In the genomic region with DNA sequence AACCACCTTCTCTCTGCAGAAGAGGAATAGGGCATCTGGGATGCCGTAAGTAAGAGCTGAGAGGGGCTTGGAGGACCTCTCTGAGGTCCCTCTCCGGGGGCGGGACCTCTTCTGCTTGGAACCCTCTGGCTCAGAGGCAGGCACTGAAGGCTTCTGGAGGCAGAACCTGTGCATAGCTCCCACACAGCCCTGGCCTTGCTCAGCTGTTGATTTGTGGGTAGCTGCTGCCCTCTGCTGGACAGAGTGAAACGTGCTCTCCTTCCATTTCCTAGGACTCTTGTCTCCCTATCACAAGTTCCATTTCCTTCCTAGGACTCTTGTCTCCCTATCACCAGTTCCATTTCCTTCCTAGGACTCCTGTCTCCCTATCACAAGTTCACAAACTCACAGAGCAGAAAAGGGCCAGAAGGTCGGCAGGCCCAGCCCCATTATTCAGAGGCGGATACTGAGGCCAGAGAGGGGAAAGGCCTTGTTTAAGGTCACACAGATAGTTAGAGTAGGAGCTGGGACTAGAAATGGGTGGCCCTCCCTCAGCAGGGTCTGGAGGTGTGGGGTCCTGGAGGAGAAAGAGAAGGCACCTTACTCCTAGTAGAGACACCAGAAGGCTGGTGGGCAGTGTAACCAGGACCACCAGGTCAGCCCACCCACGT, we compare ENCODE assay signal across 1 cellular context.
TF ChIP-seq lines count a peak whose summit lies in the region.

No MANE protein-coding gene starts in this region.

TF ChIP-seq in HepG2, 621 proteins besides CTCF, POLR2A, EP300 and RAD21 (continued from another document and continues in another):
- TF ChIP-seq, protein P1, sequence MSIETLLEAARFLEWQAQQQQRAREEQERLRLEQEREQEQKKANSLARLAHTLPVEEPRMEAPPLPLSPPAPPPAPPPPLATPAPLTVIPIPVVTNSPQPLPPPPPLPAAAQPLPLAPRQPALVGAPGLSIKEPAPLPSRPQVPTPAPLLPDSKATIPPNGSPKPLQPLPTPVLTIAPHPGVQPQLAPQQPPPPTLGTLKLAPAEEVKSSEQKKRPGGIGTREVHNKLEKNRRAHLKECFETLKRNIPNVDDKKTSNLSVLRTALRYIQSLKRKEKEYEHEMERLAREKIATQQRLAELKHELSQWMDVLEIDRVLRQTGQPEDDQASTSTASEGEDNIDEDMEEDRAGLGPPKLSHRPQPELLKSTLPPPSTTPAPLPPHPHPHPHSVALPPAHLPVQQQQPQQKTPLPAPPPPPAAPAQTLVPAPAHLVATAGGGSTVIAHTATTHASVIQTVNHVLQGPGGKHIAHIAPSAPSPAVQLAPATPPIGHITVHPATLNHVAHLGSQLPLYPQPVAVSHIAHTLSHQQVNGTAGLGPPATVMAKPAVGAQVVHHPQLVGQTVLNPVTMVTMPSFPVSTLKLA (IDR thresholded peaks at IDR 0.05), result no peak
- TF ChIP-seq ZZZ3 (CRISPR knock-in tag; IDR thresholded peaks at IDR 0.05; ENCODE audit: borderline replicate concordance), result no peak
- TF ChIP-seq SRY (CRISPR knock-in tag; IDR thresholded peaks at IDR 0.05), result no peak
- 0 out of 2 replicates have a peak, but pooled peaks have one; percentile 29 for TF ChIP-seq MED1 (CRISPR knock-in tag; IDR thresholded peaks at IDR 0.05)
- TF ChIP-seq ZFAT (CRISPR knock-in tag; conservative IDR thresholded peaks at IDR 0.05), result no peak
- TF ChIP-seq ZNF773 (CRISPR knock-in tag; IDR thresholded peaks at IDR 0.05; ENCODE audit: borderline replicate concordance), result no peak
- no peak for TF ChIP-seq FOXC1 (CRISPR knock-in tag; IDR thresholded peaks at IDR 0.05; ENCODE audit: borderline replicate concordance)
- TF ChIP-seq, protein P2, sequence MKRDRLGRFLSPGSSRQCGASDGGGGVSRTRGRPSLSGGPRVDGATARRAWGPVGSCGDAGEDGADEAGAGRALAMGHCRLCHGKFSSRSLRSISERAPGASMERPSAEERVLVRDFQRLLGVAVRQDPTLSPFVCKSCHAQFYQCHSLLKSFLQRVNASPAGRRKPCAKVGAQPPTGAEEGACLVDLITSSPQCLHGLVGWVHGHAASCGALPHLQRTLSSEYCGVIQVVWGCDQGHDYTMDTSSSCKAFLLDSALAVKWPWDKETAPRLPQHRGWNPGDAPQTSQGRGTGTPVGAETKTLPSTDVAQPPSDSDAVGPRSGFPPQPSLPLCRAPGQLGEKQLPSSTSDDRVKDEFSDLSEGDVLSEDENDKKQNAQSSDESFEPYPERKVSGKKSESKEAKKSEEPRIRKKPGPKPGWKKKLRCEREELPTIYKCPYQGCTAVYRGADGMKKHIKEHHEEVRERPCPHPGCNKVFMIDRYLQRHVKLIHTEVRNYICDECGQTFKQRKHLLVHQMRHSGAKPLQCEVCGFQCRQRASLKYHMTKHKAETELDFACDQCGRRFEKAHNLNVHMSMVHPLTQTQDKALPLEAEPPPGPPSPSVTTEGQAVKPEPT (CRISPR knock-in tag; IDR thresholded peaks at IDR 0.05; ENCODE audit: low read depth), result no peak
- TF ChIP-seq GTF2F1 (IDR thresholded peaks at IDR 0.05; ENCODE audit: low read length), result no peak
- no peak for TF ChIP-seq NFIC (IDR thresholded peaks at IDR 0.05; ENCODE audit: low read length)
- TF ChIP-seq ZNF850 (CRISPR knock-in tag; conservative IDR thresholded peaks at IDR 0.05), result no peak
- TF ChIP-seq, protein P3, sequence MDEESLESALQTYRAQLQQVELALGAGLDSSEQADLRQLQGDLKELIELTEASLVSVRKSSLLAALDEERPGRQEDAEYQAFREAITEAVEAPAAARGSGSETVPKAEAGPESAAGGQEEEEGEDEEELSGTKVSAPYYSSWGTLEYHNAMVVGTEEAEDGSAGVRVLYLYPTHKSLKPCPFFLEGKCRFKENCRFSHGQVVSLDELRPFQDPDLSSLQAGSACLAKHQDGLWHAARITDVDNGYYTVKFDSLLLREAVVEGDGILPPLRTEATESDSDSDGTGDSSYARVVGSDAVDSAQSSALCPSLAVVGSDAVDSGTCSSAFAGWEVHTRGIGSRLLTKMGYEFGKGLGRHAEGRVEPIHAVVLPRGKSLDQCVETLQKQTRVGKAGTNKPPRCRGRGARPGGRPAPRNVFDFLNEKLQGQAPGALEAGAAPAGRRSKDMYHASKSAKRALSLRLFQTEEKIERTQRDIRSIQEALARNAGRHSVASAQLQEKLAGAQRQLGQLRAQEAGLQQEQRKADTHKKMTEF (CRISPR knock-in tag; IDR thresholded peaks at IDR 0.05), result no peak
- no peak for TF ChIP-seq ZNF263 (CRISPR knock-in tag; IDR thresholded peaks at IDR 0.05)
- no peak for TF ChIP-seq KLF15 (CRISPR knock-in tag; IDR thresholded peaks at IDR 0.05; ENCODE audit: borderline replicate concordance)
- no peak for TF ChIP-seq ZNF761 (CRISPR knock-in tag; conservative IDR thresholded peaks at IDR 0.05)
- TF ChIP-seq, protein P4, sequence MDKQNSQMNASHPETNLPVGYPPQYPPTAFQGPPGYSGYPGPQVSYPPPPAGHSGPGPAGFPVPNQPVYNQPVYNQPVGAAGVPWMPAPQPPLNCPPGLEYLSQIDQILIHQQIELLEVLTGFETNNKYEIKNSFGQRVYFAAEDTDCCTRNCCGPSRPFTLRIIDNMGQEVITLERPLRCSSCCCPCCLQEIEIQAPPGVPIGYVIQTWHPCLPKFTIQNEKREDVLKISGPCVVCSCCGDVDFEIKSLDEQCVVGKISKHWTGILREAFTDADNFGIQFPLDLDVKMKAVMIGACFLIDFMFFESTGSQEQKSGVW (CRISPR knock-in tag; IDR thresholded peaks at IDR 0.05; ENCODE audit: borderline replicate concordance), result no peak
- no peak for TF ChIP-seq MEIS1 (CRISPR knock-in tag; IDR thresholded peaks at IDR 0.05; ENCODE audit: borderline replicate concordance)
- no peak for TF ChIP-seq ZNF7 (CRISPR knock-in tag; IDR thresholded peaks at IDR 0.05)
- no peak for TF ChIP-seq TBX3 (IDR thresholded peaks at IDR 0.05; ENCODE audit: borderline replicate concordance)
- TF ChIP-seq FLYWCH1 (CRISPR knock-in tag; IDR thresholded peaks at IDR 0.05), result no peak
- no peak for TF ChIP-seq FIP1L1 (IDR thresholded peaks at IDR 0.05; ENCODE audit: borderline replicate concordance, insufficient read depth, low read depth, low read length)
- TF ChIP-seq ZIK1 (CRISPR knock-in tag; IDR thresholded peaks at IDR 0.05; ENCODE audit: borderline replicate concordance, low read depth), result no peak
- no peak for TF ChIP-seq JARID2 (CRISPR knock-in tag; IDR thresholded peaks at IDR 0.05; ENCODE audit: insufficient replicate concordance)
- TF ChIP-seq, protein P5, sequence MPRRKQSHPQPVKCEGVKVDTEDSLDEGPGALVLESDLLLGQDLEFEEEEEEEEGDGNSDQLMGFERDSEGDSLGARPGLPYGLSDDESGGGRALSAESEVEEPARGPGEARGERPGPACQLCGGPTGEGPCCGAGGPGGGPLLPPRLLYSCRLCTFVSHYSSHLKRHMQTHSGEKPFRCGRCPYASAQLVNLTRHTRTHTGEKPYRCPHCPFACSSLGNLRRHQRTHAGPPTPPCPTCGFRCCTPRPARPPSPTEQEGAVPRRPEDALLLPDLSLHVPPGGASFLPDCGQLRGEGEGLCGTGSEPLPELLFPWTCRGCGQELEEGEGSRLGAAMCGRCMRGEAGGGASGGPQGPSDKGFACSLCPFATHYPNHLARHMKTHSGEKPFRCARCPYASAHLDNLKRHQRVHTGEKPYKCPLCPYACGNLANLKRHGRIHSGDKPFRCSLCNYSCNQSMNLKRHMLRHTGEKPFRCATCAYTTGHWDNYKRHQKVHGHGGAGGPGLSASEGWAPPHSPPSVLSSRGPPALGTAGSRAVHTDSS (CRISPR knock-in tag; conservative IDR thresholded peaks at IDR 0.05), result no peak
- TF ChIP-seq, protein P6, sequence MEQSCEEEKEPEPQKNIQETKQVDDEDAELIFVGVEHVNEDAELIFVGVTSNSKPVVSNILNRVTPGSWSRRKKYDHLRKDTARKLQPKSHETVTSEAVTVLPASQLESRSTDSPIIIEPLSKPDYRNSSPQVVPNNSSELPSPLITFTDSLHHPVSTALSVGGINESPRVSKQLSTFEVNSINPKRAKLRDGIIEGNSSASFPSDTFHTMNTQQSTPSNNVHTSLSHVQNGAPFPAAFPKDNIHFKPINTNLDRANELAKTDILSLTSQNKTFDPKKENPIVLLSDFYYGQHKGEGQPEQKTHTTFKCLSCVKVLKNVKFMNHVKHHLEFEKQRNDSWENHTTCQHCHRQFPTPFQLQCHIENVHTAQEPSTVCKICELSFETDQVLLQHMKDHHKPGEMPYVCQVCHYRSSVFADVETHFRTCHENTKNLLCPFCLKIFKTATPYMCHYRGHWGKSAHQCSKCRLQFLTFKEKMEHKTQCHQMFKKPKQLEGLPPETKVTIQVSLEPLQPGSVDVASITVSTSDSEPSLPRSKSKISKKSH (CRISPR knock-in tag; IDR thresholded peaks at IDR 0.05; ENCODE audit: borderline replicate concordance), result no peak
- TF ChIP-seq, protein P7, sequence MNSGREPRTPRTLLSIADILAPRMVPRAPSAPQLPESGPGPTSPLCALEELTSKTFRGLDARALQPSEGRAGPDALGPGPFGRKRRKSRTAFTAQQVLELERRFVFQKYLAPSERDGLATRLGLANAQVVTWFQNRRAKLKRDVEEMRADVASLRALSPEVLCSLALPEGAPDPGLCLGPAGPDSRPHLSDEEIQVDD (CRISPR knock-in tag; IDR thresholded peaks at IDR 0.05; ENCODE audit: borderline replicate concordance), result no peak
- no peak for TF ChIP-seq POLR2AphosphoS2 (IDR thresholded peaks at IDR 0.05; ENCODE audit: low read depth, low read length)
- TF ChIP-seq JUND (CRISPR knock-in tag; IDR thresholded peaks at IDR 0.05), result no peak
- no peak for TF ChIP-seq NAIF1 (CRISPR knock-in tag; IDR thresholded peaks at IDR 0.05; ENCODE audit: borderline replicate concordance)
- TF ChIP-seq ZNF451 (CRISPR knock-in tag; IDR thresholded peaks at IDR 0.05), result no peak
- TF ChIP-seq, protein P8, sequence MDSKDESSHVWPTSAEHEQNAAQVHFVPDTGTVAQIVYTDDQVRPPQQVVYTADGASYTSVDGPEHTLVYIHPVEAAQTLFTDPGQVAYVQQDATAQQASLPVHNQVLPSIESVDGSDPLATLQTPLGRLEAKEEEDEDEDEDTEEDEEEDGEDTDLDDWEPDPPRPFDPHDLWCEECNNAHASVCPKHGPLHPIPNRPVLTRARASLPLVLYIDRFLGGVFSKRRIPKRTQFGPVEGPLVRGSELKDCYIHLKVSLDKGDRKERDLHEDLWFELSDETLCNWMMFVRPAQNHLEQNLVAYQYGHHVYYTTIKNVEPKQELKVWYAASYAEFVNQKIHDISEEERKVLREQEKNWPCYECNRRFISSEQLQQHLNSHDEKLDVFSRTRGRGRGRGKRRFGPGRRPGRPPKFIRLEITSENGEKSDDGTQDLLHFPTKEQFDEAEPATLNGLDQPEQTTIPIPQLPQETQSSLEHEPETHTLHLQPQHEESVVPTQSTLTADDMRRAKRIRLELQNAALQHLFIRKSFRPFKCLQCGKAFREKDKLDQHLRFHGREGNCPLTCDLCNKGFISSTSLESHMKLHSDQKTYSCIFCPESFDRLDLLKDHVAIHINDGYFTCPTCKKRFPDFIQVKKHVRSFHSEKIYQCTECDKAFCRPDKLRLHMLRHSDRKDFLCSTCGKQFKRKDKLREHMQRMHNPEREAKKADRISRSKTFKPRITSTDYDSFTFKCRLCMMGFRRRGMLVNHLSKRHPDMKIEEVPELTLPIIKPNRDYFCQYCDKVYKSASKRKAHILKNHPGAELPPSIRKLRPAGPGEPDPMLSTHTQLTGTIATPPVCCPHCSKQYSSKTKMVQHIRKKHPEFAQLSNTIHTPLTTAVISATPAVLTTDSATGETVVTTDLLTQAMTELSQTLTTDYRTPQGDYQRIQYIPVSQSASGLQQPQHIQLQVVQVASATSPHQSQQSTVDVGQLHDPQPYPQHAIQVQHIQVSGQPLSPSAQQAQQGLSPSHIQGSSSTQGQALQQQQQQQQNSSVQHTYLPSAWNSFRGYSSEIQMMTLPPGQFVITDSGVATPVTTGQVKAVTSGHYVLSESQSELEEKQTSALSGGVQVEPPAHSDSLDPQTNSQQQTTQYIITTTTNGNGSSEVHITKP (CRISPR knock-in tag; IDR thresholded peaks at IDR 0.05; ENCODE audit: low read depth), result no peak
- TF ChIP-seq ZNF24 (IDR thresholded peaks at IDR 0.05), result no peak
- TF ChIP-seq, protein P9, sequence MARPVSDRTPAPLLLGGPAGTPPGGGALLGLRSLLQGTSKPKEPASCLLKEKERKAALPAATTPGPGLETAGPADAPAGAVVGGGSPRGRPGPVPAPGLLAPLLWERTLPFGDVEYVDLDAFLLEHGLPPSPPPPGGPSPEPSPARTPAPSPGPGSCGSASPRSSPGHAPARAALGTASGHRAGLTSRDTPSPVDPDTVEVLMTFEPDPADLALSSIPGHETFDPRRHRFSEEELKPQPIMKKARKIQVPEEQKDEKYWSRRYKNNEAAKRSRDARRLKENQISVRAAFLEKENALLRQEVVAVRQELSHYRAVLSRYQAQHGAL (CRISPR knock-in tag; IDR thresholded peaks at IDR 0.05; ENCODE audit: not compliant biosample characterization), result no peak
- TF ChIP-seq CREB1 (IDR thresholded peaks at IDR 0.05), result no peak
- TF ChIP-seq CREB1 (CRISPR knock-in tag; IDR thresholded peaks at IDR 0.05), result no peak
- TF ChIP-seq MED8 (CRISPR knock-in tag; IDR thresholded peaks at IDR 0.05; ENCODE audit: insufficient replicate concordance), result no peak
- TF ChIP-seq, protein P10, sequence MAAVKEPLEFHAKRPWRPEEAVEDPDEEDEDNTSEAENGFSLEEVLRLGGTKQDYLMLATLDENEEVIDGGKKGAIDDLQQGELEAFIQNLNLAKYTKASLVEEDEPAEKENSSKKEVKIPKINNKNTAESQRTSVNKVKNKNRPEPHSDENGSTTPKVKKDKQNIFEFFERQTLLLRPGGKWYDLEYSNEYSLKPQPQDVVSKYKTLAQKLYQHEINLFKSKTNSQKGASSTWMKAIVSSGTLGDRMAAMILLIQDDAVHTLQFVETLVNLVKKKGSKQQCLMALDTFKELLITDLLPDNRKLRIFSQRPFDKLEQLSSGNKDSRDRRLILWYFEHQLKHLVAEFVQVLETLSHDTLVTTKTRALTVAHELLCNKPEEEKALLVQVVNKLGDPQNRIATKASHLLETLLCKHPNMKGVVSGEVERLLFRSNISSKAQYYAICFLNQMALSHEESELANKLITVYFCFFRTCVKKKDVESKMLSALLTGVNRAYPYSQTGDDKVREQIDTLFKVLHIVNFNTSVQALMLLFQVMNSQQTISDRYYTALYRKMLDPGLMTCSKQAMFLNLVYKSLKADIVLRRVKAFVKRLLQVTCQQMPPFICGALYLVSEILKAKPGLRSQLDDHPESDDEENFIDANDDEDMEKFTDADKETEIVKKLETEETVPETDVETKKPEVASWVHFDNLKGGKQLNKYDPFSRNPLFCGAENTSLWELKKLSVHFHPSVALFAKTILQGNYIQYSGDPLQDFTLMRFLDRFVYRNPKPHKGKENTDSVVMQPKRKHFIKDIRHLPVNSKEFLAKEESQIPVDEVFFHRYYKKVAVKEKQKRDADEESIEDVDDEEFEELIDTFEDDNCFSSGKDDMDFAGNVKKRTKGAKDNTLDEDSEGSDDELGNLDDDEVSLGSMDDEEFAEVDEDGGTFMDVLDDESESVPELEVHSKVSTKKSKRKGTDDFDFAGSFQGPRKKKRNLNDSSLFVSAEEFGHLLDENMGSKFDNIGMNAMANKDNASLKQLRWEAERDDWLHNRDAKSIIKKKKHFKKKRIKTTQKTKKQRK (IDR thresholded peaks at IDR 0.05; ENCODE audit: low read length), result no peak
- TF ChIP-seq KAT2B (IDR thresholded peaks at IDR 0.05; ENCODE audit: borderline replicate concordance, low read depth, low read length), result no peak
- TF ChIP-seq RORA (CRISPR knock-in tag; IDR thresholded peaks at IDR 0.05), result no peak
- TF ChIP-seq SIX4 (CRISPR knock-in tag; IDR thresholded peaks at IDR 0.05), result no peak
- TF ChIP-seq MEF2D (CRISPR knock-in tag; IDR thresholded peaks at IDR 0.05), result no peak
- no peak for TF ChIP-seq ZNF598 (CRISPR knock-in tag; IDR thresholded peaks at IDR 0.05; ENCODE audit: borderline replicate concordance)
- TF ChIP-seq IRF2 (CRISPR knock-in tag; IDR thresholded peaks at IDR 0.05), result 0 out of 2 replicates have a peak, but pooled peaks have one; percentile 51
- TF ChIP-seq ZFP41 (CRISPR knock-in tag; IDR thresholded peaks at IDR 0.05; ENCODE audit: borderline replicate concordance), result no peak
- TF ChIP-seq ZNF253 (CRISPR knock-in tag; IDR thresholded peaks at IDR 0.05; ENCODE audit: borderline replicate concordance), result no peak
- no peak for TF ChIP-seq EEA1 (CRISPR knock-in tag; IDR thresholded peaks at IDR 0.05; ENCODE audit: borderline replicate concordance)
- no peak for TF ChIP-seq HOXA3 (CRISPR knock-in tag; IDR thresholded peaks at IDR 0.05)
- TF ChIP-seq NFYC (CRISPR knock-in tag; IDR thresholded peaks at IDR 0.05), result no peak
